Comparison of ENCODE assay signal across 8 cellular contexts in the genomic region with DNA sequence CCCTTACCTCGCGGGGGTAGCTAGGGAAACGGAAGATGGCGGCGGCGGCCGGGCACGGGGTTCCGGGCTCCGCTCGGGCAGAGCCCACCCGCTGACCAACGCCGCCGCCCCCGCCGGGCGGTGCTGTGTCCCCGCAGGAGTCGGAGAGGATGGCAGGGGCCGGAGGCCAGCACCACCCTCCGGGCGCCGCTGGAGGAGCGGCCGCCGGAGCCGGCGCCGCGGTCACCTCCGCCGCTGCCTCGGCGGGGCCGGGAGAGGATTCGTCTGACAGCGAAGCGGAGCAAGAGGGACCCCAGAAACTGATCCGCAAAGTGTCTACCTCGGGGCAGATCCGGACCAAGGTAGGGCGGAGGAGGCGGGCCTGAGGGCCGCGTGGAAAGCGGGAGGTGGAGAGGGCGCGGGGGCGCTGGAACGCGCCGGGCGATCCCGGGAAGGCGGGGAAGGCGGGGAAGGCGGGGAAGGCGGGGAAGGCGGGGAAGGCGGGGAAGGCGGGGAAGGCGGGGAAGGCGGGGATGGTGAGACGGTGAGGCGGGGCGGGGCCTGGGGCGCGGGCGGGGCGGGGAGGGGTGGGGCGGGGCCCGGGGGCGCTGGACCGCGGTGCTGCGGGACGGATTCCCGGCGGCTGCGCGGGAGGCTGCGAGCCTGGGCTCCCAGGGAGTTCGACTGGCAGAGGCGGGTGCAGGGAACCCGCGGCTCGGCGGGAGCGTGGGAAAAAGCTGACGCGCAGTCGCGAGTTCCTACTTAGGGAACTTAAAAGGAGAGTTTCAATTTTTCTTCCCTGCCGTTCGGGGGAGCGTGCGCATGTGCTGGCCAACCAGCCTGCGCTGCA. TPM values are rescaled to one million over a fixed set of nuclear protein-coding genes. Genes with fewer than 3 reads are reported as not detected.
DNase-seq lines count a peak whose midpoint lies in the region; ATAC-seq, FAIRE-seq and TF ChIP-seq lines count a peak whose summit lies in the region.

A gene with protein sequence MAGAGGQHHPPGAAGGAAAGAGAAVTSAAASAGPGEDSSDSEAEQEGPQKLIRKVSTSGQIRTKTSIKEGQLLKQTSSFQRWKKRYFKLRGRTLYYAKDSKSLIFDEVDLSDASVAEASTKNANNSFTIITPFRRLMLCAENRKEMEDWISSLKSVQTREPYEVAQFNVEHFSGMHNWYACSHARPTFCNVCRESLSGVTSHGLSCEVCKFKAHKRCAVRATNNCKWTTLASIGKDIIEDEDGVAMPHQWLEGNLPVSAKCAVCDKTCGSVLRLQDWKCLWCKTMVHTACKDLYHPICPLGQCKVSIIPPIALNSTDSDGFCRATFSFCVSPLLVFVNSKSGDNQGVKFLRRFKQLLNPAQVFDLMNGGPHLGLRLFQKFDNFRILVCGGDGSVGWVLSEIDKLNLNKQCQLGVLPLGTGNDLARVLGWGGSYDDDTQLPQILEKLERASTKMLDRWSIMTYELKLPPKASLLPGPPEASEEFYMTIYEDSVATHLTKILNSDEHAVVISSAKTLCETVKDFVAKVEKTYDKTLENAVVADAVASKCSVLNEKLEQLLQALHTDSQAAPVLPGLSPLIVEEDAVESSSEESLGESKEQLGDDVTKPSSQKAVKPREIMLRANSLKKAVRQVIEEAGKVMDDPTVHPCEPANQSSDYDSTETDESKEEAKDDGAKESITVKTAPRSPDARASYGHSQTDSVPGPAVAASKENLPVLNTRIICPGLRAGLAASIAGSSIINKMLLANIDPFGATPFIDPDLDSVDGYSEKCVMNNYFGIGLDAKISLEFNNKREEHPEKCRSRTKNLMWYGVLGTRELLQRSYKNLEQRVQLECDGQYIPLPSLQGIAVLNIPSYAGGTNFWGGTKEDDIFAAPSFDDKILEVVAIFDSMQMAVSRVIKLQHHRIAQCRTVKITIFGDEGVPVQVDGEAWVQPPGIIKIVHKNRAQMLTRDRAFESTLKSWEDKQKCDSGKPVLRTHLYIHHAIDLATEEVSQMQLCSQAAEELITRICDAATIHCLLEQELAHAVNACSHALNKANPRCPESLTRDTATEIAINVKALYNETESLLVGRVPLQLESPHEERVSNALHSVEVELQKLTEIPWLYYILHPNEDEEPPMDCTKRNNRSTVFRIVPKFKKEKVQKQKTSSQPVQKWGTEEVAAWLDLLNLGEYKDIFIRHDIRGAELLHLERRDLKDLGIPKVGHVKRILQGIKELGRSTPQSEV (plus strand): TSS at position 24 of the 829 bp plus-strand sequence. CDS start 126 bp downstream, at position 150.

- H4K5ac ChIP-seq in H1 (ENCODE audit: insufficient read length, low read depth, low read length), result peak within 1 kb of the TSS; percentile 52

- H3K4ac ChIP-seq in H1 (replicated peaks; ENCODE audit: insufficient read length, low read depth, low read length), result peak within 1 kb of the TSS; percentile 94

- no peak for FAIRE-seq in H1 (lab: Jason Lieb, UNC)

- peaks cover 0 to 26% (median 10%) of the 10 kb centered on the region in 4 experiments; a peak in 5 of 7 replicates for H3K27me3 ChIP-seq in H1 (replicated peaks in 1 of 4; ENCODE audit: control insufficient read depth in 3 of 4, extremely low read depth in 1 of 4, insufficient read depth in 3 of 4, low read length in 3 of 4)

- H3K4me1 ChIP-seq in H1 (replicated peaks in 1 of 4; ENCODE audit: control insufficient read depth in 3 of 4, insufficient read depth in 4 of 4, low read length in 3 of 4), result peaks cover 0 to 4% (median 4%) of the 10 kb centered on the region in 4 experiments; a peak in 3 of 7 replicates

- 0 out of 2 replicates have a peak, but pooled peaks cover 3% of the 10 kb centered on the region for H3K79me1 ChIP-seq in H1 (ENCODE audit: low read depth, low read length)

- no peaks in the 10 kb centered on the region for H3K9me3 Mint-ChIP-seq in memory B cell

- peaks cover 3% of the 10 kb centered on the region for H3K4me1 Mint-ChIP-seq in memory B cell

- peak within 1 kb of the TSS; percentile 77 for H3K23ac ChIP-seq in H1 (ENCODE audit: insufficient read length)

- H3K79me2 ChIP-seq in H1 (ENCODE audit: control insufficient read depth in 1 of 2, insufficient read depth in 2 of 2, low read length in 2 of 2), result 0 out of 4 replicates have a peak, but pooled peaks cover 0 to under 1% of the 10 kb centered on the region in 2 experiments

- TF ChIP-seq CTCF in AG09319 (IDR thresholded peaks at IDR 0.05; ENCODE audit: low read depth, low read length) (no peak), H1 (IDR thresholded peaks at IDR 0.05; ENCODE audit: control extremely low read depth in 1 of 3, insufficient read depth in 1 of 3, low read depth in 1 of 3, low read length in 3 of 3) (peak in 1 of 3 experiments; percentile 25; a peak in 2 of 4 replicates)

- H3K27ac Mint-ChIP-seq in memory B cell, result no peak within 1 kb of the TSS

- CTCF ChIA-PET in activated CD8-positive, alpha-beta memory T cell treated with anti-CD3 and anti-CD28 coated beads for 36 hours (lab: Charles Lee), result interaction anchor here (1.0 kb wide), 1 partner anchor 7 kb away, joined by 3 read pairs; no protein-coding TSS in a partner anchor
- CTCF ChIA-PET in H1 (lab: Charles Lee; ENCODE audit: partially characterized antibody), result interaction anchor here (1.2 kb wide), 1 partner anchor 23 kb away, joined by 5 read pairs; no protein-coding TSS in a partner anchor

- peak within 1 kb of the TSS; percentile 98; the same call in 1 of the 2 replicates for H2BK15ac ChIP-seq in H1 (ENCODE audit: low read length)

- H3K27ac ChIP-seq in H1 (ENCODE audit: low read depth, low read length), result no peak within 1 kb of the TSS

- H2BK5ac ChIP-seq in H1 (ENCODE audit: low read depth, low read length), result peak within 1 kb of the TSS; percentile 52; the same call in 1 of the 2 replicates

- peak within 1 kb of the TSS; percentile 66 to 89 (median 76) for H3K9ac ChIP-seq in H1 (replicated peaks in 1 of 4; ENCODE audit: extremely low read depth in 1 of 4, low read depth in 3 of 4, low read length in 3 of 4)

- peak within 1 kb of the TSS; percentile 90 for H3K4me3 Mint-ChIP-seq in memory B cell

- H3K36me3 Mint-ChIP-seq in memory B cell, result peaks cover 1% of the 10 kb centered on the region

- H3K36me3 ChIP-seq in H1 (ENCODE audit: control insufficient read depth in 2 of 4, insufficient read depth in 4 of 4, low read length in 3 of 4), result no peaks in the 10 kb centered on the region

- H3K14ac ChIP-seq in H1 (ENCODE audit: insufficient read length), result peak within 1 kb of the TSS; percentile 9

- H3K4me3 ChIP-seq in H1 (ENCODE audit: extremely low read depth in 1 of 4, insufficient read depth in 2 of 4, low read depth in 3 of 4, low read length in 4 of 4), result peak within 1 kb of the TSS; percentile 63 to 99 (median 68)

- H2AFZ ChIP-seq in H1 (ENCODE audit: low read length), result peak within 1 kb of the TSS; percentile 86

- H3K9me3 ChIP-seq in H1 (ENCODE audit: insufficient read depth in 2 of 2, low read depth in 1 of 2, low read length in 1 of 2), result no peaks in the 10 kb centered on the region

- TF ChIP-seq RAD21 in H1 (IDR thresholded peaks at IDR 0.05 in 1 of 2, conservative IDR thresholded peaks at IDR 0.05 in 1 of 2; ENCODE audit: low read depth in 2 of 2, low read length in 2 of 2), result no peak; a peak in 1 of 4 replicates

- no peak for TF ChIP-seq EP300 in H1 (IDR thresholded peaks at IDR 0.05; ENCODE audit: borderline replicate concordance in 1 of 2, low read depth in 2 of 2, low read length in 2 of 2)

- WGBS in H1 (ENCODE audit: extremely low coverage in 1 of 2, insufficient coverage in 1 of 2, insufficient read length in 1 of 2, insufficient replicate concordance in 2 of 2, low coverage in 1 of 2, low lambda C conversion rate in 2 of 2, missing lambda C conversion rate in 1 of 2), 2 experiments, result 1% methylated on average over 45 of the region's 99 CpGs; no CpG with 5 or more reads in 1 of the 2 experiments

- POLR2A ChIA-PET in activated CD8-positive, alpha-beta memory T cell treated with anti-CD3 and anti-CD28 coated beads for 36 hours (lab: Charles Lee), result interaction anchor here (0.6 kb wide), 1 partner anchor 445 kb away, joined by 4 read pairs; no protein-coding TSS in a partner anchor
- POLR2A ChIA-PET in H1 (lab: Charles Lee; ENCODE audit: partially characterized antibody), result interaction anchor here (0.5 to 2.3 kb wide), 6 partner anchors 9 to 1240 kb away, joined by 3 to 8 read pairs (median 4); no protein-coding TSS in a partner anchor

- peak; percentile 48 for ATAC-seq in GM18870 (IDR thresholded peaks at IDR 0.05; ENCODE audit: unreplicated experiment)
- peak; percentile 41 for ATAC-seq in HG03135 (IDR thresholded peaks at IDR 0.05; ENCODE audit: unreplicated experiment)
- ATAC-seq in memory B cell (ENCODE audit: low read depth), result peak; percentile 62

- H2BK120ac ChIP-seq in H1 (replicated peaks; ENCODE audit: low read depth, low read length), result peak within 1 kb of the TSS; percentile 64

- H2BK12ac ChIP-seq in H1 (ENCODE audit: low read depth, low read length), result peak within 1 kb of the TSS; percentile 80; the same call in 1 of the 2 replicates

- H3K18ac ChIP-seq in H1 (ENCODE audit: extremely low read depth, low read length), result peak within 1 kb of the TSS; percentile 97

- H4K91ac ChIP-seq in H1 (replicated peaks; ENCODE audit: insufficient read length, low read length), result peak within 1 kb of the TSS; percentile 96

- no peak within 1 kb of the TSS for H2AK5ac ChIP-seq in H1 (ENCODE audit: low read depth, low read length)

- DNase-seq in AG09319 (ENCODE audit: extremely low read depth, low read depth) (peak; percentile 55), NCI-H748 (lab: John Stamatoyannopoulos, UW; ENCODE audit: unreplicated experiment) (peak; percentile 86), H1 (ENCODE audit: low read depth in 1 of 2, low spot score in 2 of 2) (peak in 1 of 2 experiments; percentile 83), memory B cell (ENCODE audit: low spot score in 2 of 2) (peak; percentile 15 to 34)
- DNase-seq in stimulated activated CD8-positive, alpha-beta memory T cell treated with anti-CD3 and anti-CD28 coated beads, Interleukin-12 subunit alpha, Interleukin-12 subunit beta, amount 100 ng/mL, for 4 hours (ENCODE audit: low read depth), result peak; percentile 45

- peaks cover 23% of the 10 kb centered on the region for H3K27me3 Mint-ChIP-seq in memory B cell

- TF ChIP-seq POLR2A in H1 (IDR thresholded peaks at IDR 0.05; ENCODE audit: control extremely low read depth in 1 of 2, low read depth in 2 of 2, low read length in 2 of 2), result peak in 1 of 2 experiments; percentile 17; a peak in 1 of 3 replicates

- 0 out of 2 replicates have a peak within 1 kb of the TSS, but pooled peaks have one; percentile 48 for H2BK20ac ChIP-seq in H1 (ENCODE audit: low read length)

- H4K20me1 ChIP-seq in H1 (replicated peaks in 1 of 2; ENCODE audit: control insufficient read depth in 1 of 2, insufficient read depth in 2 of 2, low read length in 2 of 2), result peaks cover 1 to 6% of the 10 kb centered on the region in 2 experiments

- H3K4me2 ChIP-seq in H1 (ENCODE audit: insufficient read depth in 1 of 2, low read depth in 2 of 2, low read length in 2 of 2), result peak within 1 kb of the TSS; percentile 95 to 98

- H3K56ac ChIP-seq in H1 (replicated peaks; ENCODE audit: insufficient read length, low read depth, low read length), result no peak within 1 kb of the TSS

- peak within 1 kb of the TSS; percentile 78 for H4K8ac ChIP-seq in H1 (ENCODE audit: extremely low read depth, insufficient read depth, low read length)

- peaks cover 15% of the 10 kb centered on the region for H3K23me2 ChIP-seq in H1 (ENCODE audit: low read depth, low read length)

RNA-seq across cellular contexts. Expression of the gene that starts here (rescaled TPM):
- 10 to 100 TPM; 11.7 to 12.7 TPM for total RNA-seq in activated CD8-positive, alpha-beta memory T cell treated with anti-CD3 and anti-CD28 coated beads for 36 hours
- total RNA-seq in H1 (2021; fragmentation: NEBNext Ultra II Directional; extraction: Animal tissue kit (Norgen Biotek cat#: 25700)), result 5.8 and 7.9 TPM in 2 replicates
- 1.1 and 2.1 TPM in 2 replicates for polyA plus RNA-seq in H1 (2011; rRNA removed)
- 2.4 TPM for polyA plus RNA-seq in H1 (2011; cell fraction: cytosol; rRNA removed)
- 3.7 TPM for polyA plus RNA-seq in H1 (2011; cell fraction: nucleus; rRNA removed)
- polyA plus RNA-seq in H1 (2012, experiment 1 of 2), result 1.7 to 3.3 TPM (median 2.3 TPM) in 4 replicates
- polyA plus RNA-seq in H1 (2012, experiment 2 of 2), result 0.26 TPM
- 2.7 TPM for polyA plus RNA-seq in H1 (2013, experiment 1 of 2)
- 2.4 TPM for polyA plus RNA-seq in H1 (2013, experiment 2 of 2)
- 17.0 and 21.3 TPM in 2 replicates for polyA minus RNA-seq in H1 (2011; rRNA and poly(A)+ RNA removed)
- polyA minus RNA-seq in H1 (2011; cell fraction: cytosol; rRNA and poly(A)+ RNA removed), result 7.1 TPM
- 23.8 TPM for polyA minus RNA-seq in H1 (2011; cell fraction: nucleus; rRNA and poly(A)+ RNA removed)
